ENCODE assay signal across 9 cellular contexts in the genomic region with DNA sequence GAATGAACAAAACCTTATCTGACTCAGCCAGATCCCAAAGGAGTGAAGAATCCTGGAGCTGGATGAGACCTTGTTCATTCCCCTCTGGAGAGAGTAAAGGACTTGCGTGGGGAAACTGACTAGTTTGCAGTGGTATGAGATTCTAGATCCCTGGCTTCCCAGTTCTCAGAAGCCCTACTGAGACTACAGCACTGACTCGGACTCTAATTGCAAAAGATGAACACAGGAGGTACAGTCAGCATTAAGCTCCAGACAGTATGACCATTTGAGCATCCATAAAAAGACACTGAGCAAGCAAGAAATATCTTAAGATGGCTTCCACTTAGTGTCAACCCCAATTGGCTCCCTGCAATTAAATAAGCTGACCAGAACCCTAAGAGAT. TPM values are rescaled to one million over a fixed set of nuclear protein-coding genes. Genes with fewer than 3 reads are reported as not detected.
A peak's percentile ranks its signal among the peaks of the same experiment; 100 is the strongest.
DNase-seq lines count a peak whose midpoint lies in the region; ATAC-seq and TF ChIP-seq lines count a peak whose summit lies in the region.
"Had no signal": no experiment of that assay in that cellular context is flagged by ENCODE, and none has a peak within 500 bp of the region (broad histone marks: within the 10 kb centered on the region; RNA-seq: fewer than 3 reads in every experiment).

No MANE protein-coding gene starts in this region.

- TF ChIP-seq CTCF in 22Rv1 (IDR thresholded peaks at IDR 0.05) (no peak), OCI-LY7 (conservative IDR thresholded peaks at IDR 0.05; ENCODE audit: low read length) (no peak)

- H3K9me2 ChIP-seq in OCI-LY7 (ENCODE audit: insufficient read depth, low read length): no peaks in the 10 kb centered on the region

- BruUV-seq in OCI-LY7 (replicated peaks; lab: Mats Ljungman, UMichigan): no TSS peak

- intact Hi-C loops in OCI-LY7 (cut with micrococcal nuclease; ENCODE audit: unreplicated experiment): no loop called here
- intact Hi-C loops in dendritic cell treated with granulocyte-macrophage colony-stimulating factor and Interleukin-4, amounts not matched to agents 40 ng/mL and 50 ng/mL, for 4 days (cut with micrococcal nuclease): no loop called here

- ATAC-seq in naive thymus-derived CD8-positive, alpha-beta T cell: no peak
- no peak for ATAC-seq in GM21529 (IDR thresholded peaks at IDR 0.05; ENCODE audit: unreplicated experiment)

- H4K20me1 ChIP-seq in OCI-LY7 (ENCODE audit: insufficient read depth, low read length): no peaks in the 10 kb centered on the region

- H3K9me3 ChIP-seq in OCI-LY7 (ENCODE audit: low read length): no peaks in the 10 kb centered on the region

- H3K4me2 ChIP-seq in OCI-LY7 (ENCODE audit: low read length): peak overlapping the region; percentile 15; the same call in 1 of the 2 replicates

- DNase-seq in OCI-LY7 (ENCODE audit: low spot score) (no peak), foreskin melanocyte (no peak), H7 (no peak), NK-92 (lab: John Stamatoyannopoulos, UW; ENCODE audit: unreplicated experiment) (no peak)
- no peak for DNase-seq in naive thymus-derived CD8-positive, alpha-beta T cell
- DNase-seq: NCI-H1436 had no signal

- H3K79me2 ChIP-seq in OCI-LY7 (ENCODE audit: insufficient read depth, low read depth, low read length): peaks cover 92% of the 10 kb centered on the region

- H3K27ac Mint-ChIP-seq in dendritic cell treated with granulocyte-macrophage colony-stimulating factor and Interleukin-4, amounts not matched to agents 40 ng/mL and 50 ng/mL, for 4 days: peak overlapping the region; percentile 100
- peak overlapping the region; percentile 48 to 100 (median 84) for H3K27ac Mint-ChIP-seq in naive thymus-derived CD8-positive, alpha-beta T cell

- H3K4me1 Mint-ChIP-seq in dendritic cell treated with granulocyte-macrophage colony-stimulating factor and Interleukin-4, amounts not matched to agents 40 ng/mL and 50 ng/mL, for 4 days (ENCODE audit: low read depth): peaks cover 70% of the 10 kb centered on the region
- peaks cover 36 to 78% (median 65%) of the 10 kb centered on the region in 4 donors for H3K4me1 Mint-ChIP-seq in naive thymus-derived CD8-positive, alpha-beta T cell

- peak overlapping the region; percentile 100 for H3K27ac ChIP-seq in 22Rv1
- H3K27ac ChIP-seq in OCI-LY7 (ENCODE audit: low read depth, low read length, poor library complexity, severe bottlenecking): peak overlapping the region; percentile 93

- H3K27me3 Mint-ChIP-seq in dendritic cell treated with granulocyte-macrophage colony-stimulating factor and Interleukin-4, amounts not matched to agents 40 ng/mL and 50 ng/mL, for 4 days: no peaks in the 10 kb centered on the region
- H3K27me3 Mint-ChIP-seq in naive thymus-derived CD8-positive, alpha-beta T cell: no peaks in the 10 kb centered on the region

- H3K4me1 ChIP-seq in OCI-LY7 (ENCODE audit: insufficient read depth, low read length, poor library complexity, severe bottlenecking): peaks cover 34% of the 10 kb centered on the region

- H3K4me3 ChIP-seq in OCI-LY7 (ENCODE audit: low read depth, low read length, poor library complexity, severe bottlenecking) (no peak overlapping the region), H7 (ENCODE audit: insufficient read depth, low read depth, low read length) (no peak overlapping the region)

- no peak overlapping the region for H2AFZ ChIP-seq in OCI-LY7 (ENCODE audit: low read length)

- H3K4me3 Mint-ChIP-seq in dendritic cell treated with granulocyte-macrophage colony-stimulating factor and Interleukin-4, amounts not matched to agents 40 ng/mL and 50 ng/mL, for 4 days: no peak overlapping the region
- peak overlapping the region in 8 of 10 donors; percentile 24 to 94 (median 60) for H3K4me3 Mint-ChIP-seq in naive thymus-derived CD8-positive, alpha-beta T cell

- CTCF ChIA-PET in OCI-LY7 (lab: Charles Lee; ENCODE audit: unreplicated experiment): no interaction called here

- H3K27me3 ChIP-seq in H7 (ENCODE audit: control insufficient read depth, insufficient read depth, low read length): no peaks in the 10 kb centered on the region

- peaks cover 85% of the 10 kb centered on the region for H3K36me3 ChIP-seq in OCI-LY7 (ENCODE audit: insufficient read depth, low read length)
- peaks cover 8% of the 10 kb centered on the region for H3K36me3 ChIP-seq in H7 (replicated peaks; ENCODE audit: control insufficient read depth, insufficient read depth, low read length)

- H3K36me3 Mint-ChIP-seq in dendritic cell treated with granulocyte-macrophage colony-stimulating factor and Interleukin-4, amounts not matched to agents 40 ng/mL and 50 ng/mL, for 4 days (ENCODE audit: low read depth): peaks cover 53% of the 10 kb centered on the region
- peaks cover 11 to 25% (median 12%) of the 10 kb centered on the region in 3 donors for H3K36me3 Mint-ChIP-seq in naive thymus-derived CD8-positive, alpha-beta T cell

- POLR2A ChIA-PET in OCI-LY7 (lab: Charles Lee): no interaction called here
- POLR2A ChIA-PET in naive thymus-derived CD8-positive, alpha-beta T cell (lab: Charles Lee): interaction anchor here (0.8 to 1.9 kb wide), 5 partner anchors 9 to 50 kb away, joined by 3 to 6 read pairs (median 3); no protein-coding TSS in a partner anchor

- no peaks in the 10 kb centered on the region for H3K9me3 Mint-ChIP-seq in dendritic cell treated with granulocyte-macrophage colony-stimulating factor and Interleukin-4, amounts not matched to agents 40 ng/mL and 50 ng/mL, for 4 days
- H3K9me3 Mint-ChIP-seq in naive thymus-derived CD8-positive, alpha-beta T cell: no peaks in the 10 kb centered on the region

RNA-seq across cellular contexts. Expression of a gene that starts 6.8 kb away (rescaled TPM):
- total RNA-seq in OCI-LY7 (2014; rRNA removed; shearing (Covaris generic)): 16.6 and 23.0 TPM in 2 replicates
- total RNA-seq in OCI-LY7 (2022): 76.8 and 80.9 TPM in 2 replicates
- total RNA-seq in naive thymus-derived CD8-positive, alpha-beta T cell: 10 to 100 TPM; 73.4 to 76.3 TPM
- polyA plus RNA-seq in naive thymus-derived CD8-positive, alpha-beta T cell: 1 to 10 TPM in 2 of 3 donors, under 1 TPM in 1; 0.86 to 2.4 (median 2.0) TPM
- total RNA-seq in H7 (2014; rRNA removed; shearing (Covaris generic)): 13.4 and 14.5 TPM in 2 replicates

RNA-seq across cellular contexts. Expression of a gene that starts 23.8 kb away (rescaled TPM):
- total RNA-seq in OCI-LY7 (2014; rRNA removed; shearing (Covaris generic)): 165 and 185 TPM in 2 replicates
- 144 and 150 TPM in 2 replicates for total RNA-seq in OCI-LY7 (2022)
- 10 to 100 TPM; 44.5 to 45.6 TPM for total RNA-seq in naive thymus-derived CD8-positive, alpha-beta T cell
- polyA plus RNA-seq in naive thymus-derived CD8-positive, alpha-beta T cell: 100 to 1,000 TPM; 158 to 174 (median 159) TPM
- total RNA-seq in H7 (2014; rRNA removed; shearing (Covaris generic)): 271 and 298 TPM in 2 replicates

RNA-seq across cellular contexts. Expression of a gene that starts 58.4 kb away (rescaled TPM):
- 82.3 and 105 TPM in 2 replicates for total RNA-seq in OCI-LY7 (2014; rRNA removed; shearing (Covaris generic))
- 42.5 and 44.8 TPM in 2 replicates for total RNA-seq in OCI-LY7 (2022)
- 10 to 100 TPM; 30.1 to 31.7 TPM for total RNA-seq in naive thymus-derived CD8-positive, alpha-beta T cell
- polyA plus RNA-seq in naive thymus-derived CD8-positive, alpha-beta T cell: 100 to 1,000 TPM; 118 to 154 (median 144) TPM
- 127 and 173 TPM in 2 replicates for total RNA-seq in H7 (2014; rRNA removed; shearing (Covaris generic))
